ENCODE assay signal across 1 cellular context in genomic region chr16:84136331-84137125, GRCh38.
TF ChIP-seq lines count a peak whose summit lies in the region.

No MANE protein-coding gene starts in this region.

TF ChIP-seq in HepG2, 621 proteins besides CTCF, POLR2A, EP300 and RAD21:
- TF ChIP-seq ZNF75D (CRISPR knock-in tag; IDR thresholded peaks at IDR 0.05; ENCODE audit: borderline replicate concordance) (no peak), PRDM4 (CRISPR knock-in tag; IDR thresholded peaks at IDR 0.05; ENCODE audit: borderline replicate concordance) (no peak), PHF20 (CRISPR knock-in tag; IDR thresholded peaks at IDR 0.05) (no peak), ZIK1 (CRISPR knock-in tag; IDR thresholded peaks at IDR 0.05; ENCODE audit: borderline replicate concordance, low read depth) (no peak), SMAD1 (CRISPR knock-in tag; IDR thresholded peaks at IDR 0.05; ENCODE audit: borderline replicate concordance, low read depth) (no peak), SYNCRIP (IDR thresholded peaks at IDR 0.05; ENCODE audit: insufficient read depth, low read depth, low read length) (no peak), KLF11 (CRISPR knock-in tag; IDR thresholded peaks at IDR 0.05) (no peak), SKI (IDR thresholded peaks at IDR 0.05; ENCODE audit: partially characterized antibody) (no peak), MAFG (CRISPR knock-in tag; IDR thresholded peaks at IDR 0.05) (no peak), ZNF629 (CRISPR knock-in tag; conservative IDR thresholded peaks at IDR 0.05) (no peak), PPARG (CRISPR knock-in tag; conservative IDR thresholded peaks at IDR 0.05) (no peak), ZNF296 (CRISPR knock-in tag; conservative IDR thresholded peaks at IDR 0.05) (no peak), MEIS1 (CRISPR knock-in tag; IDR thresholded peaks at IDR 0.05; ENCODE audit: borderline replicate concordance) (no peak), ZMAT5 (CRISPR knock-in tag; IDR thresholded peaks at IDR 0.05; ENCODE audit: borderline replicate concordance, low read depth) (no peak)
